ENCODE assay signal across 25 cellular contexts in the genomic region with DNA sequence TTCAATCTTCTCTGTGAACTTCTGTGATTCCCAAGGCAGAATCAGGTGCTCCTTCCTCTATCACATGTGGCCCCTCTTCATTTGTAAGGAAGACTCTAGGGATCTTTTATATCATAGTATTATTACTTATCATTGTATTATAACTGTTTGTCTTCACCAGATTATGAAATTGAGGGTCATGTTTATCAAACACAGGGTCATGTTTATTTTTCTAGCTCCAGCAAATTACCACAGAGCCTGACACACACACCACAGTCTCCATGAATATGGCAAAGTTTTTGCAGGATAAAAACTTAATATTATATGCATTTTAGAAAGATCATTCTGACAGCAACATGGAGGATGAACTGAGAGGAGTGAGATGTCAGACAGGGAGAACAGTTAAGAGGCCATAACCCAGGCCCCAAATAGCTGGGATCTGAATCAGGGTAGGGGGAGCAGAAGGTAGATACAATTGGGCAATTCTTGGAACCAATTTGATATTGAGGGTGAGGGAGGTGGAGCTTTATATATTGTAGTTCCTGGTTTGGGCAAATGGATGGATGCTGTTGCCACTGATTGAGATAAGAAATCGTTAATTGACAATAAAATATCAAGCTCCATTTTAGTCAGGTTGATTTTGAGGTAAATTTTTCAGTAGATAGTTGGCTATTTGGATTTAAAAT.
"Had no signal": no experiment of that assay in that cellular context is flagged by ENCODE, and none has a peak within 500 bp of the region (broad histone marks: within the 10 kb centered on the region; RNA-seq: fewer than 3 reads in every experiment).

No MANE protein-coding gene starts in this region.

- H3K27ac ChIP-seq: ascending aorta, VCaP had no signal

- H3K9me3 ChIP-seq: ascending aorta had no signal

- DNase-seq: activated B cell treated with CpG ODN at 0.5 μM for 24 hours; activated CD4-positive, alpha-beta memory T cell treated with anti-CD3 and anti-CD28 coated beads for 36 hours; activated CD4-positive, alpha-beta T cell treated with anti-CD3 and anti-CD28 coated beads for 4 hours; activated CD4-positive, alpha-beta T cell treated with anti-CD3 and anti-CD28 coated beads, Interleukin-2, amount 10 ng/mL, durations not matched to agents 24 days and 14 days; activated CD4-positive, alpha-beta T cell treated with anti-CD3 and anti-CD28 coated beads, Interleukin-2, amount 50 U/mL, for 1 hour; activated CD4-positive, alpha-beta T cell treated with anti-CD3 and anti-CD28 coated beads, Interleukin-2, amount 50 U/mL, for 4 hours; activated CD4-positive, CD25-positive, alpha-beta regulatory T cell treated with anti-CD3 and anti-CD28 coated beads, Interleukin-2, amount 50 U/mL, for 72 hours; activated CD8-positive, alpha-beta memory T cell treated with anti-CD3 and anti-CD28 coated beads, Interleukin-2, amount 50 U/mL, for 4 hours; activated CD8-positive, alpha-beta T cell treated with anti-CD3 and anti-CD28 coated beads for 36 hours; activated effector memory CD4-positive, alpha-beta T cell treated with Interleukin-2 at 50 U/mL for 16 hours; activated gamma-delta T cell; activated naive CD4-positive, alpha-beta T cell treated with anti-CD3 and anti-CD28 coated beads, Interleukin-2, amount 10 ng/mL, durations not matched to agents 7 days and 5 days; activated naive CD4-positive, alpha-beta T cell treated with Interleukin-2 at 50 U/mL for 16 hours; activated naive CD8-positive, alpha-beta T cell treated with anti-CD3 and anti-CD28 coated beads, Interleukin-2, amount 10 ng/mL, durations not matched to agents 7 days and 5 days; activated naive CD8-positive, alpha-beta T cell treated with anti-CD3 and anti-CD28 coated beads, Interleukin-2, amount 50 U/mL, for 24 hours; activated T-cell treated with anti-CD3 and anti-CD28 coated beads, Interleukin-2, amount 50 U/mL, for 24 hours; activated T-cell treated with anti-CD3 and anti-CD28 coated beads, Interleukin-2, amount 50 U/mL, for 48 hours; amygdala; anterior cingulate cortex; central memory CD4-positive, alpha-beta T cell; T-helper 1 cell; T-helper 2 cell; T-helper 9 cell had no signal

- H3K36me3 ChIP-seq: ascending aorta had no signal

- H3K4me3 ChIP-seq: ascending aorta had no signal

- ATAC-seq: activated CD8-positive, alpha-beta T cell treated with anti-CD3 and anti-CD28 coated beads for 36 hours; activated naive CD8-positive, alpha-beta T cell treated with anti-CD3 and anti-CD28 coated beads, Interleukin-2, amount 50 U/mL, for 24 hours had no signal

- H3K27me3 ChIP-seq: ascending aorta had no signal

- H3K4me1 ChIP-seq: ascending aorta had no signal
